In genomic region chr4:105092768-105093167, GRCh38 we compare ENCODE assay signal across 1 cellular context.
A peak's percentile ranks its signal among the peaks of the same experiment; 100 is the strongest.
TF ChIP-seq lines count a peak whose summit lies in the region.

No MANE protein-coding gene starts in this region.

TF ChIP-seq in SK-N-SH, 30 proteins besides CTCF, POLR2A, EP300 and RAD21:
- TF ChIP-seq IRF3 (IDR thresholded peaks at IDR 0.05; ENCODE audit: low read depth, low read length) (no peak), RXRA (IDR thresholded peaks at IDR 0.05; ENCODE audit: borderline replicate concordance, low read depth) (no peak), GABPA (IDR thresholded peaks at IDR 0.05; ENCODE audit: low read depth) (peak; percentile 38; the same call in 1 of the 2 replicates), ZBTB33 (IDR thresholded peaks at IDR 0.05; ENCODE audit: borderline replicate concordance, low read depth) (no peak), PBX3 (IDR thresholded peaks at IDR 0.05) (peak; percentile 32)
